ENCODE assay signal across 1 cellular context in genomic region chr12:117641885-117642284, GRCh38.
TF ChIP-seq lines count a peak whose summit lies in the region.

No MANE protein-coding gene starts in this region.

TF ChIP-seq in WTC11, 78 proteins besides CTCF, POLR2A, EP300 and RAD21 (continued from another document):
- TF ChIP-seq ZNF512 (CRISPR knock-in tag; IDR thresholded peaks at IDR 0.05; ENCODE audit: borderline replicate concordance) = no peak
- TF ChIP-seq ESRRA (CRISPR knock-in tag; IDR thresholded peaks at IDR 0.05; ENCODE audit: borderline replicate concordance) = no peak
- no peak for TF ChIP-seq EMX1 (CRISPR knock-in tag; IDR thresholded peaks at IDR 0.05)
- no peak for TF ChIP-seq NFE2L1 (CRISPR knock-in tag; IDR thresholded peaks at IDR 0.05)
- TF ChIP-seq ATF2 (CRISPR knock-in tag; IDR thresholded peaks at IDR 0.05; ENCODE audit: borderline replicate concordance, low read depth) = no peak
- TF ChIP-seq MAX (CRISPR knock-in tag; IDR thresholded peaks at IDR 0.05) = no peak
- TF ChIP-seq MYBL2 (CRISPR knock-in tag; IDR thresholded peaks at IDR 0.05) = no peak
